Comparison of ENCODE assay signal across 1 cellular context in the genomic region with DNA sequence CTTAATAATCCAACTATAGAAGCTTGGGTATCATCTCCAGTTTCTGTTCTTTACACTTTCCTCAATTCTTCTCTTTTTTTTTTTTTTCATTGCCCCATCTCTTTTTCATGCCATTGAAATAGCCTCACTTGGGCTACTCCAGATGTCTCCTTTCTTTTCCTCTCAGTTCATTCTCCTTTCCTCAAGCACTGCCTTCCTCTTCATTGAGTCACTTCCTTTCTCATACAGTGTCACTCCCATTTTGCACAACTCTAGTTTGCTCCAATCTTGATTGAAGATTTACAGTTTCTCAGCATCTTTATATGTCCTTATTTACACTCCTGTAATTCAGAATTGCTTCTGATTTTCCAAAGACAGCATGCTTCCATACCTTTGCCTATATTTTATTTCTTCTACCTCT.
TF ChIP-seq lines count a peak whose summit lies in the region.

No MANE protein-coding gene starts in this region.

TF ChIP-seq in SK-N-SH, 30 proteins besides CTCF, POLR2A, EP300 and RAD21 (continued from another document):
- no peak for TF ChIP-seq RXRA (IDR thresholded peaks at IDR 0.05; ENCODE audit: borderline replicate concordance, low read depth)
- peak; percentile 33; the same call in 1 of the 2 replicates for TF ChIP-seq TCF12 (IDR thresholded peaks at IDR 0.05)
- 0 out of 2 replicates have a peak, but pooled peaks have one; percentile 26 for TF ChIP-seq JUND (IDR thresholded peaks at IDR 0.05)
- TF ChIP-seq MXI1 (IDR thresholded peaks at IDR 0.05; ENCODE audit: low read depth, low read length): no peak
